ENCODE assay signal across 34 cellular contexts in genomic region chr22:42041784-42042183, GRCh38.
"Had no signal": no experiment of that assay in that cellular context is flagged by ENCODE, and none has a peak within 500 bp of the region (broad histone marks: within the 10 kb centered on the region; RNA-seq: fewer than 3 reads in every experiment).

No MANE protein-coding gene starts in this region.

- DNase-seq: Karpas-422, Kasumi-1, MG63, MM.1S, MV-4-11, NCI-H1048, NCI-H1092, NCI-H1092 treated with DMSO at 0.1 percent for 48 hours, NCI-H1105, NCI-H1105 treated with DMSO at 0.1 percent for 48 hours, NCI-H1417, NCI-H1417 treated with DMSO at 0.1 percent for 48 hours, NCI-H1436, NCI-H1436 treated with DMSO at 0.1 percent for 48 hours, NCI-H146, NCI-H1694, NCI-H1694 treated with DMSO at 0.1 percent for 48 hours, NCI-H187, NCI-H187 treated with DMSO at 0.1 percent for 48 hours, NCI-H1930, NCI-H2029, NCI-H2029 treated with DMSO at 0.1 percent for 48 hours, NCI-H2081, NCI-H2081 treated with DMSO at 0.1 percent for 48 hours, NCI-H2107, NCI-H2171, NCI-H2171 treated with DMSO at 0.1 percent for 48 hours, NCI-H2227 treated with DMSO at 0.1 percent for 48 hours, NCI-H226, NCI-H345, NCI-H446, NCI-H446 treated with DMSO at 0.1 percent for 48 hours, NCI-H510A, NCI-H510A treated with DMSO at 0.1 percent for 48 hours had no signal

- H3K4me3 ChIP-seq: MG63 had no signal

- H3K36me3 ChIP-seq: MG63 had no signal
